In genomic region chr3:115704661-115705338, GRCh38 we compare ENCODE assay signal across 18 cellular contexts.
DNase-seq lines count a peak whose midpoint lies in the region; ATAC-seq and TF ChIP-seq lines count a peak whose summit lies in the region.
"Had no signal": no experiment of that assay in that cellular context is flagged by ENCODE, and none has a peak within 500 bp of the region (broad histone marks: within the 10 kb centered on the region; RNA-seq: fewer than 3 reads in every experiment).

No MANE protein-coding gene starts in this region.

- DNase-seq in DMS53 treated with DMSO at 0.1 percent for 48 hours (lab: John Stamatoyannopoulos, UW; ENCODE audit: unreplicated experiment) (peak; percentile 18), SK-N-SH (no peak), left lung (no peak), NCI-H2107 treated with DMSO at 0.1 percent for 48 hours (lab: John Stamatoyannopoulos, UW; ENCODE audit: unreplicated experiment) (no peak), glomerular visceral epithelial cell (ENCODE audit: extremely low spot score) (no peak), omental fat pad (ENCODE audit: low spot score) (no peak)
- DNase-seq in activated CD4-positive, CD25-positive, alpha-beta regulatory T cell (lab: John Stamatoyannopoulos, UW) = no peak
- DNase-seq: activated CD4-positive, alpha-beta T cell treated with anti-CD3 and anti-CD28 coated beads, Interleukin-2, amount 50 U/mL, for 4 hours; anterior cingulate cortex; DND-41; NCI-H187; stimulated activated CD4-positive, alpha-beta T cell treated with anti-CD3 and anti-CD28 coated beads, Interleukin-2, amount 100 ng/mL, for 24 hours; stimulated activated CD8-positive, alpha-beta memory T cell treated with anti-CD3 and anti-CD28 coated beads, Interleukin-4, amount 100 ng/mL, for 48 hours; thyroid gland had no signal

- H3K4me3 ChIP-seq in SK-N-SH (ENCODE audit: low read depth in 2 of 2, low read length in 1 of 2) (no peak overlapping the region), left lung (no peak overlapping the region)
- H3K4me3 ChIP-seq: BLaER1, dorsolateral prefrontal cortex, thyroid gland had no signal

- POLR2A ChIA-PET in SK-N-SH (lab: Yijun Ruan, JAX) = no interaction called here

- TF ChIP-seq CTCF in SK-N-SH (IDR thresholded peaks at IDR 0.05) (no peak), left lung (IDR thresholded peaks at IDR 0.05) (no peak), omental fat pad (IDR thresholded peaks at IDR 0.05) (no peak)

- H3K79me2 ChIP-seq in SK-N-SH (ENCODE audit: insufficient read depth) = no peaks in the 10 kb centered on the region

- intact Hi-C loops in left lung (cut with DNase I) = no loop called here

- H2AFZ ChIP-seq in SK-N-SH (ENCODE audit: low read depth) = no peak overlapping the region

- no peaks in the 10 kb centered on the region for H3K36me3 ChIP-seq in SK-N-SH (replicated peaks in 1 of 2; ENCODE audit: control insufficient read depth in 1 of 2, insufficient read depth in 2 of 2, low read length in 1 of 2)
- H3K36me3 ChIP-seq in left lung = no peaks in the 10 kb centered on the region
- H3K36me3 ChIP-seq: BLaER1, thyroid gland had no signal

- no peak overlapping the region for H3K4me2 ChIP-seq in SK-N-SH
- H3K4me2 ChIP-seq: BLaER1 had no signal

- H3K27me3 ChIP-seq in SK-N-SH (ENCODE audit: insufficient read depth) = no peaks in the 10 kb centered on the region
- no peaks in the 10 kb centered on the region for H3K27me3 ChIP-seq in left lung
- H3K27me3 ChIP-seq: BLaER1, dorsolateral prefrontal cortex, thyroid gland had no signal

- no peaks in the 10 kb centered on the region for H4K20me1 ChIP-seq in SK-N-SH (ENCODE audit: insufficient read depth)
- H4K20me1 ChIP-seq: BLaER1 had no signal

- H3K27ac ChIP-seq in SK-N-SH (ENCODE audit: low read depth in 2 of 2, low read length in 1 of 2) (peak overlapping the region; percentile 25 to 76; a peak in 3 of 4 replicates), left lung (no peak overlapping the region)
- H3K27ac ChIP-seq: BLaER1, thyroid gland had no signal

- CTCF ChIA-PET in SK-N-SH (lab: Yijun Ruan, JAX) = interaction anchor here (1.5 to 1.7 kb wide), 2 partner anchors 11 to 79 kb away, joined by 6 to 10 read pairs; no protein-coding TSS in a partner anchor

- H3K9me3 ChIP-seq in SK-N-SH (no peaks in the 10 kb centered on the region), left lung (no peaks in the 10 kb centered on the region)
- H3K9me3 ChIP-seq: BLaER1, thyroid gland had no signal

- H3K4me1 ChIP-seq in SK-N-SH (ENCODE audit: control insufficient read depth in 1 of 2, insufficient read depth in 2 of 2, low read depth in 1 of 2, low read length in 1 of 2) (peaks cover 3 to 23% of the 10 kb centered on the region in 2 experiments; a peak in 3 of 4 replicates), left lung (no peaks in the 10 kb centered on the region)
- H3K4me1 ChIP-seq: thyroid gland had no signal

- no peak overlapping the region for H3K9ac ChIP-seq in SK-N-SH
- H3K9ac ChIP-seq: BLaER1 had no signal

- no peak for TF ChIP-seq EP300 in SK-N-SH (IDR thresholded peaks at IDR 0.05; ENCODE audit: borderline replicate concordance in 1 of 2, low read depth in 1 of 2, low read length in 1 of 2)

- no peaks in the 10 kb centered on the region for H3K9me2 ChIP-seq in SK-N-SH

- no peaks in the 10 kb centered on the region for H3F3A ChIP-seq in SK-N-SH (replicated peaks; ENCODE audit: insufficient read depth)

- WGBS in SK-N-SH (ENCODE audit: low lambda C conversion rate) = 56% methylated on average over 4 of the region's 4 CpGs

- peak; percentile 77 for ATAC-seq in HG02885 (IDR thresholded peaks at IDR 0.05; ENCODE audit: poor library complexity, unreplicated experiment)
- ATAC-seq in left lung = peak; percentile 70
- no peak for ATAC-seq in omental fat pad (ENCODE audit: low FRiP score)
- ATAC-seq: Right ventricle myocardium inferior had no signal

- no peak for TF ChIP-seq RAD21 in SK-N-SH (IDR thresholded peaks at IDR 0.05; ENCODE audit: low read length)

TF ChIP-seq in SK-N-SH, 30 proteins besides CTCF, POLR2A, EP300 and RAD21:
- TF ChIP-seq MEF2A (IDR thresholded peaks at IDR 0.05; ENCODE audit: borderline replicate concordance, low read depth) (no peak), GATA2 (CRISPR knock-in tag; IDR thresholded peaks at IDR 0.05) (no peak), REST (IDR thresholded peaks at IDR 0.05; ENCODE audit: low read depth, low read length) (no peak), MAX (IDR thresholded peaks at IDR 0.05; ENCODE audit: low read depth) (no peak), RCOR1 (IDR thresholded peaks at IDR 0.05; ENCODE audit: low read length) (no peak), MXI1 (IDR thresholded peaks at IDR 0.05; ENCODE audit: low read depth, low read length) (no peak), PBX3 (IDR thresholded peaks at IDR 0.05) (no peak), EZH2phosphoT487 (IDR thresholded peaks at IDR 0.05; ENCODE audit: borderline replicate concordance, low read depth) (no peak), GABPA (IDR thresholded peaks at IDR 0.05; ENCODE audit: low read depth) (no peak)

Comparison
In these comparisons a context has a peak if more than half of its experiments do, and no peak if none do; other contexts are left out.
1. H3K27ac ChIP-seq: peak in SK-N-SH (2 of 2); none in left lung (0 of 2).